ENCODE assay signal across 8 cellular contexts in genomic region chr12:48296586-48297396, GRCh38. TPM values are rescaled to one million over a fixed set of nuclear protein-coding genes. Genes with fewer than 3 reads are reported as not detected.
DNase-seq lines count a peak whose midpoint lies in the region; ATAC-seq and TF ChIP-seq lines count a peak whose summit lies in the region.

No MANE protein-coding gene starts in this region.

- peak; percentile 73 for DNase-seq in NCI-H2227 (lab: John Stamatoyannopoulos, UW; ENCODE audit: unreplicated experiment)
- DNase-seq in activated effector memory CD4-positive, alpha-beta T cell treated with Interleukin-2 at 50 U/mL for 16 hours, result peak; percentile 15
- DNase-seq in fibroblast of pulmonary artery (ENCODE audit: low read depth), result peak; percentile 86
- peak; percentile 39 for DNase-seq in stimulated activated naive B cell treated with anti-CD40 and anti-IgM and Interleukin-4, amounts not matched to agents 10 μg/mL and 1 μg/mL and 100 μg/mL, for 72 hours
- no peak for DNase-seq in A172 (ENCODE audit: low spot score)

- ATAC-seq in GM18861 (IDR thresholded peaks at IDR 0.05; ENCODE audit: unreplicated experiment) (peak; percentile 70), HG03135 (IDR thresholded peaks at IDR 0.05; ENCODE audit: unreplicated experiment) (no peak)
- peak; percentile 97 to 98 for ATAC-seq in stimulated activated naive B cell treated with anti-CD40 and anti-IgM and Interleukin-4, amounts not matched to agents 10 μg/mL and 1 μg/mL and 100 μg/mL, for 72 hours (replicated peaks)

- H3K4me3 Mint-ChIP-seq in stimulated activated naive B cell treated with anti-CD40 and anti-IgM and Interleukin-4, amounts not matched to agents 10 μg/mL and 1 μg/mL and 100 μg/mL, for 72 hours, result peak overlapping the region; percentile 82 to 83

- H3K27ac Mint-ChIP-seq in stimulated activated naive B cell treated with anti-CD40 and anti-IgM and Interleukin-4, amounts not matched to agents 10 μg/mL and 1 μg/mL and 100 μg/mL, for 72 hours, result no peak overlapping the region

- H3K4me3 ChIP-seq in fibroblast of pulmonary artery (replicated peaks; ENCODE audit: low read depth, low read length), result peak overlapping the region; percentile 61
- peak overlapping the region; percentile 79 for H3K4me3 ChIP-seq in muscle layer of duodenum (ENCODE audit: low read depth in 1 of 2, low read length in 2 of 2)

- peaks cover 27 to 35% of the 10 kb centered on the region in 2 donors for H3K27me3 Mint-ChIP-seq in stimulated activated naive B cell treated with anti-CD40 and anti-IgM and Interleukin-4, amounts not matched to agents 10 μg/mL and 1 μg/mL and 100 μg/mL, for 72 hours

- peak overlapping the region; percentile 48 for H3K27ac ChIP-seq in muscle layer of duodenum (ENCODE audit: low read length)

- no peaks in the 10 kb centered on the region for H3K36me3 ChIP-seq in muscle layer of duodenum (ENCODE audit: control insufficient read depth in 1 of 2, insufficient read depth in 2 of 2, low read length in 2 of 2)

- TF ChIP-seq CTCF in fibroblast of pulmonary artery (IDR thresholded peaks at IDR 0.05; ENCODE audit: low read length, missing control alignments), result no peak

- H3K36me3 Mint-ChIP-seq in stimulated activated naive B cell treated with anti-CD40 and anti-IgM and Interleukin-4, amounts not matched to agents 10 μg/mL and 1 μg/mL and 100 μg/mL, for 72 hours, result peaks cover 0 to 3% of the 10 kb centered on the region in 2 donors

- H3K9me3 ChIP-seq in muscle layer of duodenum (ENCODE audit: control insufficient read depth in 1 of 2, low read length in 2 of 2), result no peaks in the 10 kb centered on the region

- no peaks in the 10 kb centered on the region for H3K27me3 ChIP-seq in muscle layer of duodenum (ENCODE audit: low read depth, low read length)

- no peaks in the 10 kb centered on the region for H3K4me1 ChIP-seq in muscle layer of duodenum (ENCODE audit: control insufficient read depth in 1 of 2, insufficient read depth in 2 of 2, low read length in 2 of 2)

- H3K9me3 Mint-ChIP-seq in stimulated activated naive B cell treated with anti-CD40 and anti-IgM and Interleukin-4, amounts not matched to agents 10 μg/mL and 1 μg/mL and 100 μg/mL, for 72 hours, result no peaks in the 10 kb centered on the region

- peaks cover 9 to 13% of the 10 kb centered on the region in 2 donors for H3K4me1 Mint-ChIP-seq in stimulated activated naive B cell treated with anti-CD40 and anti-IgM and Interleukin-4, amounts not matched to agents 10 μg/mL and 1 μg/mL and 100 μg/mL, for 72 hours

RNA-seq across cellular contexts. Expression of gene ZNF641, which starts 53.9 kb away (rescaled TPM):
- total RNA-seq in A172 (2014; rRNA removed; shearing (Covaris generic)), result 8.4 and 15.1 TPM in 2 replicates
